In genomic region chr17:75877752-75878173, GRCh38 we compare ENCODE assay signal across 1 cellular context.
A peak's percentile ranks its signal among the peaks of the same experiment; 100 is the strongest.
TF ChIP-seq lines count a peak whose summit lies in the region.

No MANE protein-coding gene starts in this region.

TF ChIP-seq in HepG2, 621 proteins besides CTCF, POLR2A, EP300 and RAD21 (continued from another document and continues in another):
- TF ChIP-seq HINFP (CRISPR knock-in tag; IDR thresholded peaks at IDR 0.05; ENCODE audit: low read depth) = 0 out of 2 replicates have a peak, but pooled peaks have one; percentile 76
- TF ChIP-seq YEATS2 (CRISPR knock-in tag; IDR thresholded peaks at IDR 0.05; ENCODE audit: borderline replicate concordance) = no peak
- no peak for TF ChIP-seq SMAD3 (CRISPR knock-in tag; IDR thresholded peaks at IDR 0.05)
- no peak for TF ChIP-seq ISL2 (CRISPR knock-in tag; IDR thresholded peaks at IDR 0.05)
- no peak; the same call in 1 of the 2 replicates for TF ChIP-seq ZNF12 (CRISPR knock-in tag; IDR thresholded peaks at IDR 0.05)
- TF ChIP-seq HOXA7 (CRISPR knock-in tag; IDR thresholded peaks at IDR 0.05) = no peak
- TF ChIP-seq, protein P1, sequence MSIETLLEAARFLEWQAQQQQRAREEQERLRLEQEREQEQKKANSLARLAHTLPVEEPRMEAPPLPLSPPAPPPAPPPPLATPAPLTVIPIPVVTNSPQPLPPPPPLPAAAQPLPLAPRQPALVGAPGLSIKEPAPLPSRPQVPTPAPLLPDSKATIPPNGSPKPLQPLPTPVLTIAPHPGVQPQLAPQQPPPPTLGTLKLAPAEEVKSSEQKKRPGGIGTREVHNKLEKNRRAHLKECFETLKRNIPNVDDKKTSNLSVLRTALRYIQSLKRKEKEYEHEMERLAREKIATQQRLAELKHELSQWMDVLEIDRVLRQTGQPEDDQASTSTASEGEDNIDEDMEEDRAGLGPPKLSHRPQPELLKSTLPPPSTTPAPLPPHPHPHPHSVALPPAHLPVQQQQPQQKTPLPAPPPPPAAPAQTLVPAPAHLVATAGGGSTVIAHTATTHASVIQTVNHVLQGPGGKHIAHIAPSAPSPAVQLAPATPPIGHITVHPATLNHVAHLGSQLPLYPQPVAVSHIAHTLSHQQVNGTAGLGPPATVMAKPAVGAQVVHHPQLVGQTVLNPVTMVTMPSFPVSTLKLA (IDR thresholded peaks at IDR 0.05) = no peak
- no peak for TF ChIP-seq SOX6 (IDR thresholded peaks at IDR 0.05)
- TF ChIP-seq SOX6 (CRISPR knock-in tag; IDR thresholded peaks at IDR 0.05) = no peak; the same call in 1 of the 2 replicates
- no peak for TF ChIP-seq MAFG (CRISPR knock-in tag; IDR thresholded peaks at IDR 0.05)
- no peak for TF ChIP-seq AHR (CRISPR knock-in tag; IDR thresholded peaks at IDR 0.05)
- TF ChIP-seq, protein P2, sequence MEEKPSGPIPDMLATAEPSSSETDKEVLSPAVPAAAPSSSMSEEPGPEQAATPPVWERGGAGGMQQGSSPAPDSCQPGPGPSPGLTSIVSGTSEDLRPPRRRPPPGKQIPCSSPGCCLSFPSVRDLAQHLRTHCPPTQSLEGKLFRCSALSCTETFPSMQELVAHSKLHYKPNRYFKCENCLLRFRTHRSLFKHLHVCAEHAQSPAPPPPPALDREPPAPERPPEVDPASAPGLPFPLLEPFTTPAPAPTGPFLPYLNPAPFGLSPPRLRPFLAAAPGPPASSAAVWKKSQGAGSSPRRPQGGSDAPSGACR (CRISPR knock-in tag; IDR thresholded peaks at IDR 0.05) = no peak; the same call in 1 of the 2 replicates
- TF ChIP-seq ZNF142 (CRISPR knock-in tag; IDR thresholded peaks at IDR 0.05) = peak; percentile 52; the same call in 1 of the 2 replicates
- 0 out of 2 replicates have a peak, but pooled peaks have one; percentile 7 for TF ChIP-seq RARA (CRISPR knock-in tag; IDR thresholded peaks at IDR 0.05)
- peak; percentile 54 for TF ChIP-seq ZNF713 (CRISPR knock-in tag; IDR thresholded peaks at IDR 0.05)
- no peak for TF ChIP-seq FOXA3 (CRISPR knock-in tag; IDR thresholded peaks at IDR 0.05)
- TF ChIP-seq LCORL (IDR thresholded peaks at IDR 0.05) = no peak
- no peak for TF ChIP-seq LCORL (CRISPR knock-in tag; IDR thresholded peaks at IDR 0.05)
- peak; percentile 86; the same call in 1 of the 2 replicates for TF ChIP-seq ZSCAN21 (CRISPR knock-in tag; IDR thresholded peaks at IDR 0.05; ENCODE audit: borderline replicate concordance)
- TF ChIP-seq SMARCC2 (IDR thresholded peaks at IDR 0.05) = no peak
- TF ChIP-seq ELF3 (CRISPR knock-in tag; IDR thresholded peaks at IDR 0.05) = 0 out of 2 replicates have a peak, but pooled peaks have one; percentile 2
- TF ChIP-seq NR2C2 (CRISPR knock-in tag; IDR thresholded peaks at IDR 0.05; ENCODE audit: borderline replicate concordance) = no peak; the same call in 1 of the 2 replicates
- TF ChIP-seq KLF16 (CRISPR knock-in tag; IDR thresholded peaks at IDR 0.05) = peak in 1 of 2 experiments; percentile 93; a peak in 1 of 4 replicates
- TF ChIP-seq CREM (IDR thresholded peaks at IDR 0.05) = no peak
- no peak for TF ChIP-seq CREM (CRISPR knock-in tag; IDR thresholded peaks at IDR 0.05)
- TF ChIP-seq, protein P3, sequence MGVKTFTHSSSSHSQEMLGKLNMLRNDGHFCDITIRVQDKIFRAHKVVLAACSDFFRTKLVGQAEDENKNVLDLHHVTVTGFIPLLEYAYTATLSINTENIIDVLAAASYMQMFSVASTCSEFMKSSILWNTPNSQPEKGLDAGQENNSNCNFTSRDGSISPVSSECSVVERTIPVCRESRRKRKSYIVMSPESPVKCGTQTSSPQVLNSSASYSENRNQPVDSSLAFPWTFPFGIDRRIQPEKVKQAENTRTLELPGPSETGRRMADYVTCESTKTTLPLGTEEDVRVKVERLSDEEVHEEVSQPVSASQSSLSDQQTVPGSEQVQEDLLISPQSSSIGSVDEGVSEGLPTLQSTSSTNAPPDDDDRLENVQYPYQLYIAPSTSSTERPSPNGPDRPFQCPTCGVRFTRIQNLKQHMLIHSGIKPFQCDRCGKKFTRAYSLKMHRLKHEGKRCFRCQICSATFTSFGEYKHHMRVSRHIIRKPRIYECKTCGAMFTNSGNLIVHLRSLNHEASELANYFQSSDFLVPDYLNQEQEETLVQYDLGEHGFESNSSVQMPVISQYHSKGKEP (CRISPR knock-in tag; IDR thresholded peaks at IDR 0.05) = no peak
- TF ChIP-seq ZNF672 (CRISPR knock-in tag; IDR thresholded peaks at IDR 0.05) = no peak
- TF ChIP-seq, protein P4, sequence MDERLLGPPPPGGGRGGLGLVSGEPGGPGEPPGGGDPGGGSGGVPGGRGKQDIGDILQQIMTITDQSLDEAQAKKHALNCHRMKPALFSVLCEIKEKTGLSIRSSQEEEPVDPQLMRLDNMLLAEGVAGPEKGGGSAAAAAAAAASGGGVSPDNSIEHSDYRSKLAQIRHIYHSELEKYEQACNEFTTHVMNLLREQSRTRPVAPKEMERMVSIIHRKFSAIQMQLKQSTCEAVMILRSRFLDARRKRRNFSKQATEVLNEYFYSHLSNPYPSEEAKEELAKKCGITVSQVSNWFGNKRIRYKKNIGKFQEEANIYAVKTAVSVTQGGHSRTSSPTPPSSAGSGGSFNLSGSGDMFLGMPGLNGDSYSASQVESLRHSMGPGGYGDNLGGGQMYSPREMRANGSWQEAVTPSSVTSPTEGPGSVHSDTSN (CRISPR knock-in tag; IDR thresholded peaks at IDR 0.05) = no peak
- TF ChIP-seq, protein P5, sequence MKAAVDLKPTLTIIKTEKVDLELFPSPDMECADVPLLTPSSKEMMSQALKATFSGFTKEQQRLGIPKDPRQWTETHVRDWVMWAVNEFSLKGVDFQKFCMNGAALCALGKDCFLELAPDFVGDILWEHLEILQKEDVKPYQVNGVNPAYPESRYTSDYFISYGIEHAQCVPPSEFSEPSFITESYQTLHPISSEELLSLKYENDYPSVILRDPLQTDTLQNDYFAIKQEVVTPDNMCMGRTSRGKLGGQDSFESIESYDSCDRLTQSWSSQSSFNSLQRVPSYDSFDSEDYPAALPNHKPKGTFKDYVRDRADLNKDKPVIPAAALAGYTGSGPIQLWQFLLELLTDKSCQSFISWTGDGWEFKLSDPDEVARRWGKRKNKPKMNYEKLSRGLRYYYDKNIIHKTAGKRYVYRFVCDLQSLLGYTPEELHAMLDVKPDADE (CRISPR knock-in tag; IDR thresholded peaks at IDR 0.05) = no peak
- TF ChIP-seq, protein P6, sequence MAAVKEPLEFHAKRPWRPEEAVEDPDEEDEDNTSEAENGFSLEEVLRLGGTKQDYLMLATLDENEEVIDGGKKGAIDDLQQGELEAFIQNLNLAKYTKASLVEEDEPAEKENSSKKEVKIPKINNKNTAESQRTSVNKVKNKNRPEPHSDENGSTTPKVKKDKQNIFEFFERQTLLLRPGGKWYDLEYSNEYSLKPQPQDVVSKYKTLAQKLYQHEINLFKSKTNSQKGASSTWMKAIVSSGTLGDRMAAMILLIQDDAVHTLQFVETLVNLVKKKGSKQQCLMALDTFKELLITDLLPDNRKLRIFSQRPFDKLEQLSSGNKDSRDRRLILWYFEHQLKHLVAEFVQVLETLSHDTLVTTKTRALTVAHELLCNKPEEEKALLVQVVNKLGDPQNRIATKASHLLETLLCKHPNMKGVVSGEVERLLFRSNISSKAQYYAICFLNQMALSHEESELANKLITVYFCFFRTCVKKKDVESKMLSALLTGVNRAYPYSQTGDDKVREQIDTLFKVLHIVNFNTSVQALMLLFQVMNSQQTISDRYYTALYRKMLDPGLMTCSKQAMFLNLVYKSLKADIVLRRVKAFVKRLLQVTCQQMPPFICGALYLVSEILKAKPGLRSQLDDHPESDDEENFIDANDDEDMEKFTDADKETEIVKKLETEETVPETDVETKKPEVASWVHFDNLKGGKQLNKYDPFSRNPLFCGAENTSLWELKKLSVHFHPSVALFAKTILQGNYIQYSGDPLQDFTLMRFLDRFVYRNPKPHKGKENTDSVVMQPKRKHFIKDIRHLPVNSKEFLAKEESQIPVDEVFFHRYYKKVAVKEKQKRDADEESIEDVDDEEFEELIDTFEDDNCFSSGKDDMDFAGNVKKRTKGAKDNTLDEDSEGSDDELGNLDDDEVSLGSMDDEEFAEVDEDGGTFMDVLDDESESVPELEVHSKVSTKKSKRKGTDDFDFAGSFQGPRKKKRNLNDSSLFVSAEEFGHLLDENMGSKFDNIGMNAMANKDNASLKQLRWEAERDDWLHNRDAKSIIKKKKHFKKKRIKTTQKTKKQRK (IDR thresholded peaks at IDR 0.05; ENCODE audit: low read length) = no peak
- TF ChIP-seq ATRX (CRISPR knock-in tag; IDR thresholded peaks at IDR 0.05; ENCODE audit: borderline replicate concordance) = no peak
- TF ChIP-seq ZNF101 (CRISPR knock-in tag; IDR thresholded peaks at IDR 0.05; ENCODE audit: borderline replicate concordance, low read depth) = peak; percentile 93; the same call in 1 of the 2 replicates
- TF ChIP-seq ZFP90 (CRISPR knock-in tag; IDR thresholded peaks at IDR 0.05; ENCODE audit: borderline replicate concordance) = peak; percentile 52; the same call in 1 of the 2 replicates
- peak; percentile 97 for TF ChIP-seq UBTF (CRISPR knock-in tag; IDR thresholded peaks at IDR 0.05)
- TF ChIP-seq FOXK1 (CRISPR knock-in tag; IDR thresholded peaks at IDR 0.05; ENCODE audit: borderline replicate concordance, low read depth) = no peak
- TF ChIP-seq ZNF546 (CRISPR knock-in tag; conservative IDR thresholded peaks at IDR 0.05) = peak; percentile 49; the same call in 1 of the 2 replicates
- TF ChIP-seq LRRFIP1 (CRISPR knock-in tag; conservative IDR thresholded peaks at IDR 0.05) = no peak
